19 cellular contexts compared by ENCODE assay signal in the genomic region with DNA sequence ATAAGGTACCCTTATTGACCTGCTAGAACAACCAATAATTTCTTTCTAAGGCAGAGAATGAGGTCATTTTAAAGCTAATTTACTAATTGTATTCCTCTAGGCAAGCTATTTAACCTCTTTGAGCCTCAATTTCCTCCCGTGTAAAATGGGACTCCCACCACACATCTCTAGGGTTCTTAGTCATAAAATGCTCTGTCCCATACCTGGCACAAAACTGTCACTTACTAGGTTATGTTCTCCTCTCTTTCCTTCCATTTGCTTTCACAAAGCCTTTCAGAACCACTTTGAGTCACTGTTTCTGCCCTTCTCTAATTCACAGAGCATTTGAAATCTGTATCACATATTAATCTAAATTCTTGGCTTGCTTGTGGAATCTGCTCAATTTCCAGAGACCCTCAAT.
DNase-seq lines count a peak whose midpoint lies in the region; ATAC-seq and TF ChIP-seq lines count a peak whose summit lies in the region.
"Had no signal": no experiment of that assay in that cellular context is flagged by ENCODE, and none has a peak within 500 bp of the region (broad histone marks: within the 10 kb centered on the region; RNA-seq: fewer than 3 reads in every experiment).

No MANE protein-coding gene starts in this region.

- H3K36me3 Mint-ChIP-seq in activated T-cell treated with anti-CD3 and anti-CD28 coated beads, Interleukin-2, amount 50 U/mL, for 24 hours (ENCODE audit: low read depth): peaks cover 43% of the 10 kb centered on the region
- H3K36me3 Mint-ChIP-seq in stimulated activated memory B cell treated with anti-CD40 and anti-IgM and Interleukin-4, amounts not matched to agents 10 μg/mL and 1 μg/mL and 100 μg/mL, for 72 hours: peaks cover 7% of the 10 kb centered on the region

- H3F3A ChIP-seq in OCI-LY1 (ENCODE audit: insufficient read depth, low read length): no peaks in the 10 kb centered on the region

- peak; percentile 49 for ATAC-seq in GM19395 (IDR thresholded peaks at IDR 0.05; ENCODE audit: unreplicated experiment)
- ATAC-seq in stimulated activated memory B cell treated with anti-CD40 and anti-IgM and Interleukin-4, amounts not matched to agents 10 μg/mL and 1 μg/mL and 100 μg/mL, for 72 hours: no peak
- ATAC-seq in HG03432 (IDR thresholded peaks at IDR 0.05; ENCODE audit: unreplicated experiment): no peak
- no peak for ATAC-seq in HG03025 (IDR thresholded peaks at IDR 0.05; ENCODE audit: low FRiP score, unreplicated experiment)
- ATAC-seq: K562, left cardiac atrium, pancreas, right cardiac atrium had no signal

- 0 out of 2 replicates have a peak, but pooled peaks cover 4% of the 10 kb centered on the region for H3K9me3 ChIP-seq in OCI-LY1 (ENCODE audit: low read length)
- H3K9me3 ChIP-seq: pancreas had no signal

- peaks cover 23% of the 10 kb centered on the region for H3K9me3 Mint-ChIP-seq in activated T-cell treated with anti-CD3 and anti-CD28 coated beads, Interleukin-2, amount 50 U/mL, for 24 hours
- no peaks in the 10 kb centered on the region for H3K9me3 Mint-ChIP-seq in stimulated activated memory B cell treated with anti-CD40 and anti-IgM and Interleukin-4, amounts not matched to agents 10 μg/mL and 1 μg/mL and 100 μg/mL, for 72 hours

- no peak overlapping the region for H3K4me2 ChIP-seq in OCI-LY1 (ENCODE audit: low read length)
- H3K4me2 ChIP-seq: BLaER1, PC-9 had no signal

- H3K4me3 Mint-ChIP-seq in activated T-cell treated with anti-CD3 and anti-CD28 coated beads, Interleukin-2, amount 50 U/mL, for 24 hours: no peak overlapping the region
- no peak overlapping the region for H3K4me3 Mint-ChIP-seq in stimulated activated memory B cell treated with anti-CD40 and anti-IgM and Interleukin-4, amounts not matched to agents 10 μg/mL and 1 μg/mL and 100 μg/mL, for 72 hours
- H3K4me3 Mint-ChIP-seq: nephron had no signal

- H3K79me2 ChIP-seq in OCI-LY1 (ENCODE audit: insufficient read depth, low read length): no peaks in the 10 kb centered on the region

- peaks cover 71% of the 10 kb centered on the region for H3K4me1 ChIP-seq in OCI-LY1 (ENCODE audit: insufficient read depth, low read length, severe bottlenecking)
- H3K4me1 ChIP-seq: pancreas had no signal

- H3K9me2 ChIP-seq in OCI-LY1 (ENCODE audit: low read depth, low read length): no peaks in the 10 kb centered on the region

- H3K4me1 Mint-ChIP-seq in activated T-cell treated with anti-CD3 and anti-CD28 coated beads, Interleukin-2, amount 50 U/mL, for 24 hours (ENCODE audit: low read depth): peaks cover 60% of the 10 kb centered on the region
- peaks cover 34% of the 10 kb centered on the region for H3K4me1 Mint-ChIP-seq in stimulated activated memory B cell treated with anti-CD40 and anti-IgM and Interleukin-4, amounts not matched to agents 10 μg/mL and 1 μg/mL and 100 μg/mL, for 72 hours
- H3K4me1 Mint-ChIP-seq: nephron had no signal

- no peaks in the 10 kb centered on the region for H4K20me1 ChIP-seq in OCI-LY1 (ENCODE audit: insufficient read depth, low read length)
- H4K20me1 ChIP-seq: BLaER1 had no signal

- no peaks in the 10 kb centered on the region for H3K27me3 ChIP-seq in OCI-LY1 (ENCODE audit: insufficient read depth, low read length)

- H3K27ac ChIP-seq in OCI-LY1 (ENCODE audit: low read depth, low read length, poor library complexity, severe bottlenecking): peak overlapping the region; percentile 36
- H3K27ac ChIP-seq: BLaER1, pancreas, PC-9, WERI-Rb-1 had no signal

- no peak for TF ChIP-seq CTCF in OCI-LY1 (IDR thresholded peaks at IDR 0.05; ENCODE audit: low read length)

- peaks cover 21% of the 10 kb centered on the region for H3K36me3 ChIP-seq in OCI-LY1 (ENCODE audit: insufficient read depth, low read length)
- H3K36me3 ChIP-seq: pancreas, WERI-Rb-1 had no signal

- DNase-seq in activated T-cell treated with anti-CD3 and anti-CD28 coated beads, Interleukin-2, amount 50 U/mL, for 24 hours: no peak
- no peak for DNase-seq in activated T-cell treated with anti-CD3 and anti-CD28 coated beads for 4 hours
- DNase-seq in DMS53 (lab: John Stamatoyannopoulos, UW): no peak
- DNase-seq: amniotic stem cell, cortex of kidney, left cardiac atrium, NCI-H345, pancreas, PC-9, right cardiac atrium, WERI-Rb-1 had no signal

- no peak overlapping the region for H2AFZ ChIP-seq in OCI-LY1 (ENCODE audit: low read length)
- H2AFZ ChIP-seq: PC-9 had no signal

- peaks cover 21% of the 10 kb centered on the region for H3K27me3 Mint-ChIP-seq in activated T-cell treated with anti-CD3 and anti-CD28 coated beads, Interleukin-2, amount 50 U/mL, for 24 hours
- H3K27me3 Mint-ChIP-seq in stimulated activated memory B cell treated with anti-CD40 and anti-IgM and Interleukin-4, amounts not matched to agents 10 μg/mL and 1 μg/mL and 100 μg/mL, for 72 hours: no peaks in the 10 kb centered on the region

- H3K4me3 ChIP-seq in OCI-LY1 (ENCODE audit: low read depth, low read length, poor library complexity, severe bottlenecking): no peak overlapping the region
- H3K4me3 ChIP-seq: BLaER1, K562, pancreas, PC-9 had no signal

- no peak overlapping the region for H3K9ac ChIP-seq in OCI-LY1 (ENCODE audit: low read length)
- H3K9ac ChIP-seq: BLaER1 had no signal

- peak overlapping the region; percentile 72 for H3K27ac Mint-ChIP-seq in activated T-cell treated with anti-CD3 and anti-CD28 coated beads, Interleukin-2, amount 50 U/mL, for 24 hours
- peak overlapping the region; percentile 55 for H3K27ac Mint-ChIP-seq in stimulated activated memory B cell treated with anti-CD40 and anti-IgM and Interleukin-4, amounts not matched to agents 10 μg/mL and 1 μg/mL and 100 μg/mL, for 72 hours
- H3K27ac Mint-ChIP-seq: nephron had no signal
